ENCODE assay signal across 12 cellular contexts in the genomic region with DNA sequence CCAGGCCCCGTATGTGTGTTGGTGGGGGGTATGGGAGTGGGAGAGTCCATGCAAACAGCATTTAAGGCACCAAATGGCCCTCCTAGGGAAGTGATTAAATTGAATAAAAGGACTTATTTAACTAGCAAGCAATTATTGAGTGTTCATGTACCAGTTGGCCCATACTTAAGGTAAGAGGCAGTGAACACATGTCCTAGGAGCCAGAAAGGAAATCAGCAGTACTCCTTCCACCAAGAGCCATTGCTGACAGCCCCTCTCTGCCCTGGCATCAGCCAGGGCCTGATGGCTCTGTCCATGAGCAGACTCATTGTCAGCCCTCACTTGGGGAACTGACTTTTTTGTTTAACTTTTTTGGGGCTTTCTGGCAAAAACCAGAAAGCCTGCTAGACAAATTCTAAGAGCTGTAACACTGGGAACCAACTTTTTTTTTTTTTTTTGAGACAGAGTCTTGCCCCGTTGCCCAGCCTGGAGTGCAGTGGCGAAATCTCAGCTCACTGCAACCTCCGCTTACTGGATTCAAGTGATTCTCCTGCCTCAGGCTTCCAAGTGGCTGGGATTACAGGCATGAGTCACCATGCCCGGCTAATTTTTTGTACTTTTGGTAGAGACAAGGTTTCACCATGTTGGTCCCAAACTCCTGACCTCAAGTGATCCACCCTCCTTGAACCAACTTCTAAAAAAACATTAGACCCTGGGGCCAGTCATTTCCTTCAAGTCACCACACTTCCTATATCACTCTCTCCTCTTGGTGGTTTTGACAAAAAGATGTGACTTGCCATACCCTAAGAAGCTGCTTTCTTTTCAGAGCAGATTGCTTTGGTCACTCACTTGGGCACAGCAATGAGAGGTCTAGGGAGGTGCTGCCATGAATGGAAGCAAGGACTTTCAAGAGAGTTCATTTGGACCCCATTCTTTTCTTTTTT. TPM values are rescaled to one million over a fixed set of nuclear protein-coding genes. Genes with fewer than 3 reads are reported as not detected.
A peak's percentile ranks its signal among the peaks of the same experiment; 100 is the strongest.
DNase-seq lines count a peak whose midpoint lies in the region; ATAC-seq and TF ChIP-seq lines count a peak whose summit lies in the region.
"Had no signal": no experiment of that assay in that cellular context is flagged by ENCODE, and none has a peak within 500 bp of the region (broad histone marks: within the 10 kb centered on the region; RNA-seq: fewer than 3 reads in every experiment).

No MANE protein-coding gene starts in this region.

- TF ChIP-seq POLR2A in transverse colon (IDR thresholded peaks at IDR 0.05): no peak

- TF ChIP-seq CTCF in foreskin fibroblast (IDR thresholded peaks at IDR 0.05; ENCODE audit: low read depth, low read length) (no peak), transverse colon (IDR thresholded peaks at IDR 0.05) (no peak), glutamatergic neuron (IDR thresholded peaks at IDR 0.05; ENCODE audit: partially characterized antibody, unreplicated experiment) (no peak)

- peak overlapping the region; percentile 86 to 92 (median 88) for H3K27ac ChIP-seq in transverse colon
- H3K27ac ChIP-seq: ascending aorta had no signal

- H3K9me3 ChIP-seq in transverse colon: no peaks in the 10 kb centered on the region
- H3K9me3 ChIP-seq: ascending aorta had no signal

- TF ChIP-seq EP300 in transverse colon (IDR thresholded peaks at IDR 0.05; ENCODE audit: low read depth): no peak

- intact Hi-C loops in transverse colon (cut with DNase I; ENCODE audit: low total_unique reads): no loop called here

- in situ Hi-C loops in transverse colon (cut with MboI; ENCODE audit: low pct_ligation_motif_present in 1 of 4, low pct_unique_long_range_greater_than_20kb in 1 of 4, low sequenced_read_pairs in 3 of 4): loop anchor here in 1 of 4 donors (25.0 kb wide), 1 partner anchor 454 kb away; no protein-coding TSS in a partner anchor

- 79 to 80% methylated on average over 1 to 5 of the region's 5 CpGs for WGBS in transverse colon (ENCODE audit: low coverage in 1 of 2), 2 donors

- no peaks in the 10 kb centered on the region for H3K9me3 Mint-ChIP-seq in activated T-cell treated with anti-CD3 and anti-CD28 coated beads, Interleukin-2, amount 50 U/mL, for 72 hours
- H3K9me3 Mint-ChIP-seq in activated T-helper 17 cell treated with anti-CD3 and anti-CD28 coated beads, Interleukin-2, amount 50 U/mL, for 72 hours: no peaks in the 10 kb centered on the region
- no peaks in the 10 kb centered on the region for H3K9me3 Mint-ChIP-seq in glutamatergic neuron (ENCODE audit: unreplicated experiment)

- no peak overlapping the region for H3K4me3 Mint-ChIP-seq in activated T-cell treated with anti-CD3 and anti-CD28 coated beads, Interleukin-2, amount 50 U/mL, for 72 hours
- no peak overlapping the region for H3K4me3 Mint-ChIP-seq in activated T-helper 17 cell treated with anti-CD3 and anti-CD28 coated beads, Interleukin-2, amount 50 U/mL, for 72 hours
- H3K4me3 Mint-ChIP-seq in glutamatergic neuron (ENCODE audit: unreplicated experiment): no peak overlapping the region

- no peak for DNase-seq in activated T-cell treated with anti-CD3 and anti-CD28 coated beads, Interleukin-2, amount 50 U/mL, for 72 hours
- no peak for DNase-seq in activated T-cell treated with anti-CD3 and anti-CD28 coated beads, Interleukin-2, amount 50 U/mL, for 48 hours
- peak; percentile 42 to 69 for DNase-seq in foreskin fibroblast
- no peak for DNase-seq in transverse colon
- no peak for DNase-seq in globus pallidus (ENCODE audit: low spot score)
- DNase-seq in COLO829 (ENCODE audit: low spot score): no peak
- no peak for DNase-seq in glutamatergic neuron
- DNase-seq: foreskin melanocyte, left ventricle myocardium superior, NCI-H1092 treated with DMSO at 0.1 percent for 48 hours had no signal

- H3K27ac Mint-ChIP-seq in activated T-cell treated with anti-CD3 and anti-CD28 coated beads, Interleukin-2, amount 50 U/mL, for 72 hours: no peak overlapping the region
- H3K27ac Mint-ChIP-seq in activated T-helper 17 cell treated with anti-CD3 and anti-CD28 coated beads, Interleukin-2, amount 50 U/mL, for 72 hours: no peak overlapping the region
- H3K27ac Mint-ChIP-seq in glutamatergic neuron (ENCODE audit: unreplicated experiment): no peak overlapping the region

- peak; percentile 37 to 56 for ATAC-seq in activated T-cell treated with anti-CD3 and anti-CD28 coated beads, Interleukin-2, amount 50 U/mL, for 72 hours (replicated peaks in 1 of 2)
- ATAC-seq in activated T-helper 17 cell treated with anti-CD3 and anti-CD28 coated beads, Interleukin-2, amount 50 U/mL, for 72 hours (replicated peaks): peak; percentile 42
- ATAC-seq: left ventricle myocardium superior had no signal

- no peaks in the 10 kb centered on the region for H3K27me3 ChIP-seq in transverse colon
- H3K27me3 ChIP-seq: ascending aorta had no signal

- peaks cover 14 to 52% (median 42%) of the 10 kb centered on the region in 4 donors for H3K4me1 ChIP-seq in transverse colon
- H3K4me1 ChIP-seq: ascending aorta had no signal

- no peaks in the 10 kb centered on the region for H3K36me3 Mint-ChIP-seq in activated T-cell treated with anti-CD3 and anti-CD28 coated beads, Interleukin-2, amount 50 U/mL, for 72 hours (ENCODE audit: insufficient read depth in 2 of 2)
- H3K36me3 Mint-ChIP-seq in activated T-helper 17 cell treated with anti-CD3 and anti-CD28 coated beads, Interleukin-2, amount 50 U/mL, for 72 hours (ENCODE audit: low read depth): no peaks in the 10 kb centered on the region
- no peaks in the 10 kb centered on the region for H3K36me3 Mint-ChIP-seq in glutamatergic neuron (ENCODE audit: unreplicated experiment)

- peaks cover 4% of the 10 kb centered on the region for H3K4me1 Mint-ChIP-seq in activated T-cell treated with anti-CD3 and anti-CD28 coated beads, Interleukin-2, amount 50 U/mL, for 72 hours (ENCODE audit: low read depth)
- no peaks in the 10 kb centered on the region for H3K4me1 Mint-ChIP-seq in activated T-helper 17 cell treated with anti-CD3 and anti-CD28 coated beads, Interleukin-2, amount 50 U/mL, for 72 hours
- H3K4me1 Mint-ChIP-seq in glutamatergic neuron (ENCODE audit: low read depth, unreplicated experiment): no peaks in the 10 kb centered on the region

- no peaks in the 10 kb centered on the region for H3K27me3 Mint-ChIP-seq in activated T-cell treated with anti-CD3 and anti-CD28 coated beads, Interleukin-2, amount 50 U/mL, for 72 hours (ENCODE audit: low read depth)
- no peaks in the 10 kb centered on the region for H3K27me3 Mint-ChIP-seq in activated T-helper 17 cell treated with anti-CD3 and anti-CD28 coated beads, Interleukin-2, amount 50 U/mL, for 72 hours
- peaks cover 2% of the 10 kb centered on the region for H3K27me3 Mint-ChIP-seq in glutamatergic neuron (ENCODE audit: unreplicated experiment)

- H3K4me3 ChIP-seq in foreskin fibroblast (ENCODE audit: low read depth in 1 of 2, low read length in 2 of 2): no peak overlapping the region
- no peak overlapping the region for H3K4me3 ChIP-seq in transverse colon
- H3K4me3 ChIP-seq: ascending aorta had no signal

- H3K36me3 ChIP-seq in transverse colon: no peaks in the 10 kb centered on the region
- H3K36me3 ChIP-seq: ascending aorta had no signal

RNA-seq across cellular contexts. Expression of a gene that starts 10.7 kb away (rescaled TPM):
- total RNA-seq in activated T-cell treated with anti-CD3 and anti-CD28 coated beads, Interleukin-2, amount 50 U/mL, for 72 hours: 1 to 10 TPM; 1.1 to 2.1 TPM
- 1 to 10 TPM in 1 of 2 donors, under 1 TPM in 1; 0.54 to 3.4 TPM for total RNA-seq in activated T-helper 17 cell treated with anti-CD3 and anti-CD28 coated beads, Interleukin-2, amount 50 U/mL, for 72 hours
- total RNA-seq in transverse colon (100 to 1,000 TPM in 1 of 4 donors, 10 to 100 TPM in 3; 65.3 to 244 (median 77.3) TPM), glutamatergic neuron (ENCODE audit: unreplicated experiment) (5.1 TPM)

RNA-seq across cellular contexts. Expression of a gene that starts 25.1 kb away (rescaled TPM):
- total RNA-seq in activated T-cell treated with anti-CD3 and anti-CD28 coated beads, Interleukin-2, amount 50 U/mL, for 72 hours: 1 to 10 TPM; 1.9 to 2.8 TPM
- under 1 TPM; 0.26 to 0.69 TPM for total RNA-seq in activated T-helper 17 cell treated with anti-CD3 and anti-CD28 coated beads, Interleukin-2, amount 50 U/mL, for 72 hours
- total RNA-seq in transverse colon: under 1 TPM in 2 of 4 donors, not detected in 2; 0.27 to 0.79 TPM
- total RNA-seq in glutamatergic neuron (ENCODE audit: unreplicated experiment): 0.69 TPM
- total RNA-seq: ascending aorta had no signal

RNA-seq across cellular contexts. Expression of a gene that starts 25.3 kb away (rescaled TPM):
- 100 to 1,000 TPM; 189 TPM for total RNA-seq in activated T-cell treated with anti-CD3 and anti-CD28 coated beads, Interleukin-2, amount 50 U/mL, for 72 hours
- 100 to 1,000 TPM; 219 to 408 TPM for total RNA-seq in activated T-helper 17 cell treated with anti-CD3 and anti-CD28 coated beads, Interleukin-2, amount 50 U/mL, for 72 hours
- total RNA-seq in transverse colon (100 to 1,000 TPM; 117 to 311 (median 239) TPM), glutamatergic neuron (ENCODE audit: unreplicated experiment) (163 TPM)

RNA-seq across cellular contexts. Expression of a gene that starts 28.1 kb away (rescaled TPM):
- total RNA-seq in activated T-cell treated with anti-CD3 and anti-CD28 coated beads, Interleukin-2, amount 50 U/mL, for 72 hours: not detected
- not detected for total RNA-seq in activated T-helper 17 cell treated with anti-CD3 and anti-CD28 coated beads, Interleukin-2, amount 50 U/mL, for 72 hours
- 10 to 100 TPM; 35.2 to 93.5 (median 76.0) TPM for total RNA-seq in transverse colon
- total RNA-seq in glutamatergic neuron (ENCODE audit: unreplicated experiment): 0.12 TPM
- total RNA-seq: ascending aorta had no signal

RNA-seq across cellular contexts. Expression of a gene that starts 32.3 kb away (rescaled TPM):
- total RNA-seq in activated T-cell treated with anti-CD3 and anti-CD28 coated beads, Interleukin-2, amount 50 U/mL, for 72 hours: 1 to 10 TPM; 5.0 to 7.2 TPM
- total RNA-seq in activated T-helper 17 cell treated with anti-CD3 and anti-CD28 coated beads, Interleukin-2, amount 50 U/mL, for 72 hours: 1 to 10 TPM; 1.8 to 2.9 TPM
- total RNA-seq in transverse colon (1 to 10 TPM in 3 of 4 donors, under 1 TPM in 1; 0.20 to 5.9 (median 5.1) TPM), glutamatergic neuron (ENCODE audit: unreplicated experiment) (2.5 TPM)

Comparison
In these comparisons a context has a peak if more than half of its experiments do, and no peak if none do; other contexts are left out.
1. DNase-seq: peak in foreskin fibroblast (2 of 2); none in activated T-cell treated with anti-CD3 and anti-CD28 coated beads, Interleukin-2, amount 50 U/mL, for 72 hours (0 of 2), activated T-cell treated with anti-CD3 and anti-CD28 coated beads, Interleukin-2, amount 50 U/mL, for 48 hours (0 of 2), transverse colon (single experiment), globus pallidus (single experiment), COLO829 (single experiment) and glutamatergic neuron (single experiment).
2. RNA of a gene that starts 10.7 kb away (total RNA-seq): 65.3 to 244 TPM in transverse colon; 5.1 TPM in glutamatergic neuron (single experiment), 0.54 to 3.4 TPM in activated T-helper 17 cell treated with anti-CD3 and anti-CD28 coated beads, Interleukin-2, amount 50 U/mL, for 72 hours and 1.1 to 2.1 TPM in activated T-cell treated with anti-CD3 and anti-CD28 coated beads, Interleukin-2, amount 50 U/mL, for 72 hours; every median in the first group is over 10 times any median in the second.